Comparison of ENCODE assay signal across 1 cellular context in genomic region chr2:22737144-22737543, GRCh38.
TF ChIP-seq lines count a peak whose summit lies in the region.

No MANE protein-coding gene starts in this region.

TF ChIP-seq in H1, 55 proteins besides CTCF, POLR2A, EP300 and RAD21 (continued from another document):
- no peak for TF ChIP-seq SAP30 (IDR thresholded peaks at IDR 0.05; ENCODE audit: insufficient read depth, insufficient replicate concordance, low read length)
- TF ChIP-seq SUZ12 (IDR thresholded peaks at IDR 0.05; ENCODE audit: low read length) = no peak
- no peak for TF ChIP-seq HDAC6 (IDR thresholded peaks at IDR 0.05; ENCODE audit: low read depth, low read length)
- TF ChIP-seq ASH2L (IDR thresholded peaks at IDR 0.05; ENCODE audit: low read length) = no peak
- TF ChIP-seq TAF1 (IDR thresholded peaks at IDR 0.05; ENCODE audit: low read depth, low read length) = no peak
- TF ChIP-seq CBX5 (IDR thresholded peaks at IDR 0.05; ENCODE audit: low read depth, low read length) = no peak
- no peak for TF ChIP-seq SIRT6 (IDR thresholded peaks at IDR 0.05; ENCODE audit: low read length)
- TF ChIP-seq MAX (IDR thresholded peaks at IDR 0.05) = no peak
- no peak for TF ChIP-seq SIX5 (IDR thresholded peaks at IDR 0.05; ENCODE audit: low read depth, low read length)
- TF ChIP-seq BACH1 (IDR thresholded peaks at IDR 0.05; ENCODE audit: low read length) = no peak
- TF ChIP-seq POLR2AphosphoS5 (IDR thresholded peaks at IDR 0.05; ENCODE audit: low read depth, low read length) = no peak
- no peak for TF ChIP-seq EZH2 (IDR thresholded peaks at IDR 0.05; ENCODE audit: low read depth, low read length, severe bottlenecking)
